Comparison of ENCODE assay signal across 8 cellular contexts in genomic region chr4:77821775-77822174, GRCh38. TPM values are rescaled to one million over a fixed set of nuclear protein-coding genes. Genes with fewer than 3 reads are reported as not detected.
DNase-seq lines count a peak whose midpoint lies in the region; ATAC-seq lines count a peak whose summit lies in the region.

No MANE protein-coding gene starts in this region.

- H3K4me3 Mint-ChIP-seq in T-helper 17 cell: peak overlapping the region; percentile 99

- no peaks in the 10 kb centered on the region for H3K27me3 Mint-ChIP-seq in T-helper 17 cell

- peaks cover 14% of the 10 kb centered on the region for H3K36me3 Mint-ChIP-seq in T-helper 17 cell (ENCODE audit: low read depth)

- no peaks in the 10 kb centered on the region for H3K9me3 ChIP-seq in T-helper 17 cell (ENCODE audit: control insufficient read depth, low read length, poor library complexity, severe bottlenecking)

- peaks cover 44% of the 10 kb centered on the region for H3K4me1 Mint-ChIP-seq in T-helper 17 cell

- ATAC-seq in GM18519 (IDR thresholded peaks at IDR 0.05; ENCODE audit: low FRiP score, unreplicated experiment) (peak; percentile 23), T-helper 17 cell (peak; percentile 15), GM18909 (IDR thresholded peaks at IDR 0.05; ENCODE audit: poor library complexity, unreplicated experiment) (no peak)

- DNase-seq in T-helper 17 cell: no peak
- DNase-seq in effector CD4-positive, alpha-beta T cell: peak; percentile 46
- DNase-seq in stimulated activated CD4-positive, alpha-beta T cell treated with anti-CD3 and anti-CD28 coated beads, Interleukin-2, amount 100 ng/mL, for 4 hours (ENCODE audit: low read depth): peak; percentile 48
- no peak for DNase-seq in NCI-H1417 treated with DMSO at 0.1 percent for 48 hours (lab: John Stamatoyannopoulos, UW)
- DNase-seq in NCI-H2196 treated with DMSO at 0.1 percent for 48 hours (lab: John Stamatoyannopoulos, UW; ENCODE audit: unreplicated experiment): no peak
- no peak for DNase-seq in activated gamma-delta T cell treated with Interleukin-2 at 50 U/mL for 16 hours

- peak overlapping the region; percentile 99 for H3K27ac Mint-ChIP-seq in T-helper 17 cell

RNA-seq across cellular contexts. Expression of gene CNOT6L, which starts 2.6 kb away (rescaled TPM):
- 100 to 1,000 TPM; 142 to 160 TPM for total RNA-seq in T-helper 17 cell

RNA-seq across cellular contexts. Expression of gene MRPL1, which starts 40.9 kb away (rescaled TPM):
- total RNA-seq in T-helper 17 cell: 10 to 100 TPM; 15.4 to 19.0 TPM

Comparison
In these comparisons a context has a peak if more than half of its experiments do, and no peak if none do; other contexts are left out.
1. DNase-seq: peak in effector CD4-positive, alpha-beta T cell (single experiment) and stimulated activated CD4-positive, alpha-beta T cell treated with anti-CD3 and anti-CD28 coated beads, Interleukin-2, amount 100 ng/mL, for 4 hours (single experiment); none in T-helper 17 cell (0 of 3), NCI-H1417 treated with DMSO at 0.1 percent for 48 hours (single experiment), NCI-H2196 treated with DMSO at 0.1 percent for 48 hours (single experiment) and activated gamma-delta T cell treated with Interleukin-2 at 50 U/mL for 16 hours (single experiment).